ENCODE assay signal across 16 cellular contexts in the genomic region with DNA sequence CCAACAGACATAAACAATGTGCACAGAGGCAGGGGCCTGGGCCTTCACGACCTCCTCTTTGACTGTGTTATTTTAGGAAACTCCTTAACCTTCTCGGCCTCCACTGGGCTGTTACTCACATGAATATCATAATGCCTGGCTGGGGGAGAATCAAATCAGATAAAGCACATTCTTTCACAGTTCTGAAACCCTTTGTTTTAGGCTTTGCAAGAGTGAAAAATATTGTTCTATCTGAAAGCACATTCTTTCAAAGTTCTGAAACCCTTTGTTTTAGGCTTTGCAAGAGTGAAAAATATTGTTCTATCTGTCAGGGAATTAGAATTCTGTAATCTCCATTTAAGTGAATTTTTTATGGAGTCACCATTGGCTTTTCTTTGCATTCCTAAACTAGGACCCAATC.
DNase-seq lines count a peak whose midpoint lies in the region; ATAC-seq, FAIRE-seq and TF ChIP-seq lines count a peak whose summit lies in the region.
"Had no signal": no experiment of that assay in that cellular context is flagged by ENCODE, and none has a peak within 500 bp of the region (broad histone marks: within the 10 kb centered on the region; RNA-seq: fewer than 3 reads in every experiment).

No MANE protein-coding gene starts in this region.

- peak overlapping the region; percentile 58 for H3K27ac ChIP-seq in caudate nucleus (ENCODE audit: low read depth, low read length)

- DNase-seq in caudate nucleus (lab: John Stamatoyannopoulos, UW) = no peak
- peak; percentile 42 for DNase-seq in medulla oblongata (ENCODE audit: extremely low spot score)
- DNase-seq in stimulated activated CD4-positive, alpha-beta T cell treated with anti-CD3 and anti-CD28 coated beads, Interleukin-4, amount 100 ng/mL, for 1 hour = no peak
- no peak for DNase-seq in HEK293T (ENCODE audit: extremely low spot score)
- no peak for DNase-seq in stimulated activated CD4-positive, alpha-beta T cell treated with anti-CD3 and anti-CD28 coated beads, Interleukin-2, amount 100 ng/mL, for 48 hours
- DNase-seq: C1 segment of cervical spinal cord; Calu3; CD4-positive, alpha-beta T cell; DMS 273 treated with DMSO at 0.1 percent for 48 hours; H7 had no signal

- ATAC-seq in HG03095 (IDR thresholded peaks at IDR 0.05; ENCODE audit: unreplicated experiment) = no peak
- ATAC-seq: GM12878, GM23338 had no signal

- POLR2A ChIA-PET in HEK293T (lab: Yijun Ruan, JAX) = no interaction called here

- FAIRE-seq in endometrium (lab: Jason Lieb, UNC) = peak; percentile 87
- FAIRE-seq: A204.1, GM12878, GM18507 had no signal

- CTCF ChIA-PET in HEK293T (lab: Yijun Ruan, JAX) = no interaction called here

TF ChIP-seq in HEK293T, 16 proteins besides CTCF, POLR2A, EP300 and RAD21:
- no peak for TF ChIP-seq SUZ12 (IDR thresholded peaks at IDR 0.05)
- TF ChIP-seq FOXK2 (IDR thresholded peaks at IDR 0.05) = no peak
- no peak for TF ChIP-seq FOXM1 (IDR thresholded peaks at IDR 0.05; ENCODE audit: borderline replicate concordance)
- no peak for TF ChIP-seq NFRKB (IDR thresholded peaks at IDR 0.05)
- TF ChIP-seq, protein P1, sequence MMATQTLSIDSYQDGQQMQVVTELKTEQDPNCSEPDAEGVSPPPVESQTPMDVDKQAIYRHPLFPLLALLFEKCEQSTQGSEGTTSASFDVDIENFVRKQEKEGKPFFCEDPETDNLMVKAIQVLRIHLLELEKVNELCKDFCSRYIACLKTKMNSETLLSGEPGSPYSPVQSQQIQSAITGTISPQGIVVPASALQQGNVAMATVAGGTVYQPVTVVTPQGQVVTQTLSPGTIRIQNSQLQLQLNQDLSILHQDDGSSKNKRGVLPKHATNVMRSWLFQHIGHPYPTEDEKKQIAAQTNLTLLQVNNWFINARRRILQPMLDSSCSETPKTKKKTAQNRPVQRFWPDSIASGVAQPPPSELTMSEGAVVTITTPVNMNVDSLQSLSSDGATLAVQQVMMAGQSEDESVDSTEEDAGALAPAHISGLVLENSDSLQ (IDR thresholded peaks at IDR 0.05) = no peak
TF ChIP-seq in HEK293T: peak in this region for 0.
